In genomic region chr19:28522545-28522922, GRCh38 we compare ENCODE assay signal across 27 cellular contexts.
"Had no signal": no experiment of that assay in that cellular context is flagged by ENCODE, and none has a peak within 500 bp of the region (broad histone marks: within the 10 kb centered on the region; RNA-seq: fewer than 3 reads in every experiment).

No MANE protein-coding gene starts in this region.

- DNase-seq: hypothalamus; immature natural killer cell; kidney; left colon; left lung; lower lobe of right lung; mesendoderm; midbrain; mucosa of descending colon; naive thymus-derived CD4-positive, alpha-beta T cell; right lobe of liver; stimulated activated CD4-positive, alpha-beta T cell treated with anti-CD3 and anti-CD28 coated beads, Interleukin-12 subunit alpha, Interleukin-12 subunit beta, amount 100 ng/mL, for 4 hours; stimulated activated CD4-positive, alpha-beta T cell treated with anti-CD3 and anti-CD28 coated beads, Interleukin-15, amount 100 ng/mL, for 24 hours; stimulated activated CD4-positive, alpha-beta T cell treated with anti-CD3 and anti-CD28 coated beads, Interleukin-2, amount 100 ng/mL, for 24 hours; stimulated activated CD4-positive, alpha-beta T cell treated with anti-CD3 and anti-CD28 coated beads, Interleukin-4, amount 100 ng/mL, for 1 hour; stimulated activated naive B cell treated with anti-CD40 and anti-IgM and Interleukin-4, amounts not matched to agents 10 μg/mL and 1 μg/mL and 100 μg/mL, for 72 hours; stimulated activated naive CD8-positive, alpha-beta T cell treated with anti-CD3 and anti-CD28 coated beads, Interleukin-15, Interleukin-2, amounts not matched to agents 100 U/mL and 50 U/mL, for 24 hours; stomach; testis; thyroid gland; transverse colon; upper lobe of right lung had no signal

- H3K4me3 ChIP-seq: left lung, lower lobe of right lung, mucosa of descending colon, right atrium auricular region, right lobe of liver, skin epidermis, stomach, testis, thyroid gland, transverse colon, upper lobe of right lung had no signal

- H3K27me3 ChIP-seq: left lung, right atrium auricular region, right lobe of liver, stomach, testis, thyroid gland, transverse colon, upper lobe of right lung had no signal

- FAIRE-seq: islet of Langerhans, kidney had no signal

- ATAC-seq: left colon; left lung; lower lobe of right lung; mucosa of descending colon; naive thymus-derived CD4-positive, alpha-beta T cell; natural killer cell treated with Interleukin-12 subunit alpha and Interleukin-12 subunit beta and Interleukin-15 and Interleukin-18, amount 100 ng/mL, for 72 hours; right lobe of liver; stimulated activated naive B cell treated with anti-CD40 and anti-IgM and Interleukin-4, amounts not matched to agents 10 μg/mL and 1 μg/mL and 100 μg/mL, for 72 hours; stimulated activated naive CD8-positive, alpha-beta T cell treated with anti-CD3 and anti-CD28 coated beads, Interleukin-15, Interleukin-2, amounts not matched to agents 100 U/mL and 50 U/mL, for 24 hours; upper lobe of right lung had no signal

- H3K9ac ChIP-seq: parathyroid adenoma had no signal

- H3K9me3 ChIP-seq: left lung, lower lobe of right lung, mucosa of descending colon, right atrium auricular region, right lobe of liver, stomach, testis, thyroid gland, transverse colon, upper lobe of right lung had no signal

- H3K4me1 ChIP-seq: left lung, lower lobe of right lung, parathyroid adenoma, right atrium auricular region, testis, thyroid gland, transverse colon, upper lobe of right lung had no signal

- H3K79me2 ChIP-seq: parathyroid adenoma had no signal

- H3K36me3 ChIP-seq: left lung, lower lobe of right lung, right atrium auricular region, right lobe of liver, stomach, thyroid gland, transverse colon, upper lobe of right lung had no signal

- H3K27ac ChIP-seq: left lung, lower lobe of right lung, parathyroid adenoma, right atrium auricular region, right lobe of liver, skin epidermis, stomach, testis, thyroid gland, transverse colon, upper lobe of right lung had no signal

- H2AFZ ChIP-seq: parathyroid adenoma had no signal
